ENCODE assay signal across 10 cellular contexts in the genomic region with DNA sequence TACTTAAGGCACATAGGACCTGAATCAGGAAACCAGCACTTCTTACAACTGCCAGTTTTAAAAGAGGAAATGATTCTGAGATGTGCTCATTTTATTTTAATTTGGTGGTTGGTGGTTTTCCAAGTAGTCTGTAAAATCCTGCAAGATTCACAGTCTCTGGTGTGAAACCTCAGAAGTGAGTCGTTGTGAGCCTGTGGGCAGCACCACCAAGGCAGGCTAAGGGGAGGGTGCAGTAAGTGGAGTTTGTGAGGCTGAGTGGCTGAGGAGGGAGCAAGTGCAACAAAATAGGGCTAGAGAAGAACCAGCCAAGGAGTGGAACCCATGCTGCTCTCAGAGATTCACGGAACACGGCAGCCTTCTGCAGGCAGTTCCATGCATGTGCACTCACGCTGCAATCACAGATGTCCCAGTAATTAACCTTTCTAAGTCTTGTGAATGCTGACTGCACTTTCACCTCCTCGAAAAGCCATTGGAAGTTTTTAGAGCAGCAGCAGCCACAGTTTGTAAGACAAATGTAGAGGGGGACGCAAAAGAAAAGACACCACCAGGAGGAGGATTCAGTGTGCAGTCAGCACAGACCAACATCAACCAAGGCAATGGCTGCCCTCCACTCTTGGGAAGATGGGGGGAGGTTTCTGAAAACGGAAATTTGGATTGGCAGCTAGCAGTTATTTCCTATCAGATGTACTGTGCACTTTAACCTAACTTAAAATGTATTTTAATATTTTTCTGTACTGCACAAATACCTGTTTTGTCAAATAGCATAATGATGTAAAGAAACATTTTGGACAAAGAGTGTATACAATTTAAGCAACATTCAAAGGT. TPM values are rescaled to one million over a fixed set of nuclear protein-coding genes. Genes with fewer than 3 reads are reported as not detected.
A peak's percentile ranks its signal among the peaks of the same experiment; 100 is the strongest.
DNase-seq lines count a peak whose midpoint lies in the region; ATAC-seq, FAIRE-seq and TF ChIP-seq lines count a peak whose summit lies in the region.
"Had no signal": no experiment of that assay in that cellular context is flagged by ENCODE, and none has a peak within 500 bp of the region (broad histone marks: within the 10 kb centered on the region; RNA-seq: fewer than 3 reads in every experiment).

No MANE protein-coding gene starts in this region.

- DNase-seq in right lobe of liver, result no peak
- DNase-seq in HepG2 (ENCODE audit: low spot score), result no peak
- DNase-seq in T-helper 9 cell, result peak; percentile 1
- peak; percentile 18 for DNase-seq in choroid plexus epithelial cell (ENCODE audit: low read depth)
- DNase-seq in stimulated activated CD4-positive, alpha-beta T cell treated with anti-CD3 and anti-CD28 coated beads, Interleukin-4, amount 100 ng/mL, for 48 hours (ENCODE audit: low read depth in 2 of 2), result peak; percentile 8 to 40
- no peak for DNase-seq in NCI-H1105 (lab: John Stamatoyannopoulos, UW)
- DNase-seq in breast epithelium (ENCODE audit: low spot score in 2 of 2), result no peak

- H3K36me3 ChIP-seq in right lobe of liver (peaks cover 0 to 12% (median 0%) of the 10 kb centered on the region in 4 donors), HepG2 (replicated peaks in 1 of 2; ENCODE audit: control insufficient read depth in 1 of 2, insufficient read depth in 2 of 2, low read length in 2 of 2) (peaks cover 4 to 13% of the 10 kb centered on the region in 2 experiments; a peak in 4 of 5 replicates), breast epithelium (no peaks in the 10 kb centered on the region)

- no peak overlapping the region for H2AFZ ChIP-seq in HepG2 (ENCODE audit: low read length)

- H3K9me3 ChIP-seq in right lobe of liver (no peaks in the 10 kb centered on the region), HepG2 (ENCODE audit: low read length) (no peaks in the 10 kb centered on the region), breast epithelium (no peaks in the 10 kb centered on the region)
- H3K9me3 ChIP-seq: thoracic aorta had no signal

- H3K9ac ChIP-seq in HepG2 (ENCODE audit: insufficient read depth, low read depth, low read length), result no peak overlapping the region

- no peaks in the 10 kb centered on the region for H3K79me2 ChIP-seq in HepG2 (ENCODE audit: insufficient read depth, low read length)

- H4K20me1 ChIP-seq in HepG2 (ENCODE audit: insufficient read depth, low read length), result no peaks in the 10 kb centered on the region

- no peaks in the 10 kb centered on the region for H3K4me1 ChIP-seq in right lobe of liver
- H3K4me1 ChIP-seq in HepG2 (ENCODE audit: insufficient read depth, low read length), result peaks cover 14% of the 10 kb centered on the region
- no peaks in the 10 kb centered on the region for H3K4me1 ChIP-seq in breast epithelium

- H3K4me3 ChIP-seq in right lobe of liver (no peak overlapping the region), HepG2 (replicated peaks in 1 of 3; ENCODE audit: insufficient read depth in 1 of 3, low read depth in 2 of 3, low read length in 3 of 3) (no peak overlapping the region), choroid plexus epithelial cell (ENCODE audit: low read depth, low read length) (no peak overlapping the region), breast epithelium (no peak overlapping the region)
- H3K4me3 ChIP-seq: cardiac muscle cell, thoracic aorta had no signal

- FAIRE-seq in HepG2 (lab: Jason Lieb, UNC), result no peak

- intact Hi-C loops in right lobe of liver (cut with DNase I) (no loop called here), HepG2 (cut with micrococcal nuclease; ENCODE audit: unreplicated experiment) (no loop called here), breast epithelium (cut with DNase I; ENCODE audit: low total_unique reads) (no loop called here)

- H3K4me2 ChIP-seq in HepG2 (ENCODE audit: low read depth, low read length), result no peak overlapping the region

- no peak for TF ChIP-seq CTCF in right lobe of liver (IDR thresholded peaks at IDR 0.05)
- no peak for TF ChIP-seq CTCF in HepG2 (CRISPR knock-in tag; IDR thresholded peaks at IDR 0.05)
- TF ChIP-seq CTCF in choroid plexus epithelial cell (conservative IDR thresholded peaks at IDR 0.05; ENCODE audit: low read depth, low read length), result peak; percentile 21
- no peak for TF ChIP-seq CTCF in breast epithelium (IDR thresholded peaks at IDR 0.05)

- POLR2A ChIA-PET in HepG2 (lab: Yijun Ruan, JAX), result no interaction called here

- CTCF ChIA-PET in HepG2 (lab: Yijun Ruan, JAX; ENCODE audit: low intra/inter-chr PET ratio, low total read pairs), result no interaction called here

- TF ChIP-seq POLR2A in right lobe of liver (IDR thresholded peaks at IDR 0.05) (no peak), HepG2 (IDR thresholded peaks at IDR 0.05; ENCODE audit: insufficient read depth in 1 of 2, low read depth in 2 of 2, low read length in 2 of 2) (no peak), breast epithelium (IDR thresholded peaks at IDR 0.05) (no peak)

- in situ Hi-C loops in HepG2 (cut with HindIII; ENCODE audit: extremely low pct_ligation_motif_present, low pct_unique_long_range_greater_than_20kb), result no loop called here

- peak; percentile 60 to 75 (median 61) for ATAC-seq in right lobe of liver
- no peak for ATAC-seq in HepG2
- peak; percentile 78 for ATAC-seq in HG03159 (IDR thresholded peaks at IDR 0.05; ENCODE audit: unreplicated experiment)

- no TSS peak for BruUV-seq in HepG2 (replicated peaks; lab: Mats Ljungman, UMichigan)

- TF ChIP-seq EP300 in HepG2 (IDR thresholded peaks at IDR 0.05; ENCODE audit: low read depth in 2 of 2, low read length in 2 of 2) (no peak), HepG2 (CRISPR knock-in tag; IDR thresholded peaks at IDR 0.05; ENCODE audit: borderline replicate concordance) (no peak)

- H3K27ac ChIP-seq in right lobe of liver (no peak overlapping the region), HepG2 (ENCODE audit: extremely low read length, insufficient read depth, low read length) (no peak overlapping the region), breast epithelium (no peak overlapping the region)
- H3K27ac ChIP-seq: cardiac muscle cell had no signal

- WGBS in right lobe of liver (ENCODE audit: insufficient coverage, low coverage, low lambda C conversion rate, missing lambda C conversion rate), result 52% methylated on average over 7 of the region's 7 CpGs
- WGBS in HepG2 (ENCODE audit: low lambda C conversion rate), result over 99% methylated on average over 7 of the region's 7 CpGs

- no peak for TF ChIP-seq RAD21 in HepG2 (CRISPR knock-in tag; IDR thresholded peaks at IDR 0.05)

- H3K27me3 ChIP-seq in right lobe of liver (no peaks in the 10 kb centered on the region), HepG2 (ENCODE audit: control insufficient read depth in 1 of 2, insufficient read depth in 2 of 2, low read length in 2 of 2) (no peaks in the 10 kb centered on the region), breast epithelium (no peaks in the 10 kb centered on the region)
- H3K27me3 ChIP-seq: cardiac muscle cell had no signal

TF ChIP-seq in HepG2, 621 proteins besides CTCF, POLR2A, EP300 and RAD21 (continues in another document):
- TF ChIP-seq, protein P1, sequence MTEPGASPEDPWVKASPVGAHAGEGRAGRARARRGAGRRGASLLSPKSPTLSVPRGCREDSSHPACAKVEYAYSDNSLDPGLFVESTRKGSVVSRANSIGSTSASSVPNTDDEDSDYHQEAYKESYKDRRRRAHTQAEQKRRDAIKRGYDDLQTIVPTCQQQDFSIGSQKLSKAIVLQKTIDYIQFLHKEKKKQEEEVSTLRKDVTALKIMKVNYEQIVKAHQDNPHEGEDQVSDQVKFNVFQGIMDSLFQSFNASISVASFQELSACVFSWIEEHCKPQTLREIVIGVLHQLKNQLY (CRISPR knock-in tag; IDR thresholded peaks at IDR 0.05), result no peak
- TF ChIP-seq ZNF552 (CRISPR knock-in tag; IDR thresholded peaks at IDR 0.05; ENCODE audit: borderline replicate concordance) (no peak), HNRNPLL (IDR thresholded peaks at IDR 0.05; ENCODE audit: low read depth, low read length, poor library complexity, severe bottlenecking) (no peak), GPN1 (CRISPR knock-in tag; IDR thresholded peaks at IDR 0.05; ENCODE audit: borderline replicate concordance) (no peak), KLF13 (CRISPR knock-in tag; IDR thresholded peaks at IDR 0.05) (no peak), GLI4 (CRISPR knock-in tag; IDR thresholded peaks at IDR 0.05; ENCODE audit: borderline replicate concordance) (no peak), RFX5 (IDR thresholded peaks at IDR 0.05; ENCODE audit: low read depth, low read length) (no peak), SIX4 (CRISPR knock-in tag; IDR thresholded peaks at IDR 0.05) (no peak)
- TF ChIP-seq, protein P2, sequence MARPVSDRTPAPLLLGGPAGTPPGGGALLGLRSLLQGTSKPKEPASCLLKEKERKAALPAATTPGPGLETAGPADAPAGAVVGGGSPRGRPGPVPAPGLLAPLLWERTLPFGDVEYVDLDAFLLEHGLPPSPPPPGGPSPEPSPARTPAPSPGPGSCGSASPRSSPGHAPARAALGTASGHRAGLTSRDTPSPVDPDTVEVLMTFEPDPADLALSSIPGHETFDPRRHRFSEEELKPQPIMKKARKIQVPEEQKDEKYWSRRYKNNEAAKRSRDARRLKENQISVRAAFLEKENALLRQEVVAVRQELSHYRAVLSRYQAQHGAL (CRISPR knock-in tag; IDR thresholded peaks at IDR 0.05; ENCODE audit: not compliant biosample characterization), result no peak

RNA-seq across cellular contexts. Expression of a gene that starts 44.9 kb away (rescaled TPM):
- total RNA-seq in right lobe of liver (10 to 100 TPM; 69.8 to 90.6 (median 85.4) TPM), HepG2 (2016; rRNA removed; fragmentation: Illumina TruSeq; extraction: Trizol) (147 and 234 TPM in 2 replicates), breast epithelium (100 to 1,000 TPM; 110 to 151 (median 118) TPM)
- 53.1 and 56.4 TPM in 2 replicates for total RNA-seq in HepG2 (2016; cell fraction: cytosol; rRNA removed; fragmentation: Illumina TruSeq; extraction: Trizol; ENCODE audit: low read depth)
- total RNA-seq in HepG2 (2016; cell fraction: insoluble cytoplasmic fraction; rRNA removed; fragmentation: Illumina TruSeq; extraction: Trizol), result 146 and 243 TPM in 2 replicates
- total RNA-seq in HepG2 (2016; cell fraction: membrane; rRNA removed; fragmentation: Illumina TruSeq; extraction: Trizol), result 92.1 and 96.2 TPM in 2 replicates
- total RNA-seq in HepG2 (2016; cell fraction: nucleus; rRNA removed; fragmentation: Illumina TruSeq; extraction: Trizol), result 70.0 and 78.0 TPM in 2 replicates
- polyA plus RNA-seq in HepG2 (2011; rRNA removed), result 87.5 and 118 TPM in 2 replicates
- polyA plus RNA-seq in HepG2 (2011; cell fraction: cytosol; rRNA removed), result 51.7 and 73.6 TPM in 2 replicates
- polyA plus RNA-seq in HepG2 (2011; cell fraction: nucleus; rRNA removed), result 20.7 and 24.8 TPM in 2 replicates
- polyA plus RNA-seq in HepG2 (2012), result 124 and 156 TPM in 2 replicates
- 62.3 and 69.2 TPM in 2 replicates for polyA plus RNA-seq in HepG2 (2016; cell fraction: cytosol; fragmentation: Illumina TruSeq; extraction: Trizol; ENCODE audit: low read depth)
- 282 and 300 TPM in 2 replicates for polyA plus RNA-seq in HepG2 (2016; cell fraction: insoluble cytoplasmic fraction; fragmentation: Illumina TruSeq; extraction: Trizol; ENCODE audit: low read depth)
- polyA plus RNA-seq in HepG2 (2016; cell fraction: membrane; fragmentation: Illumina TruSeq; extraction: Trizol; ENCODE audit: low read depth), result 93.3 and 95.7 TPM in 2 replicates
- polyA plus RNA-seq in HepG2 (2016; cell fraction: nucleus; fragmentation: Illumina TruSeq; extraction: Trizol; ENCODE audit: insufficient read depth, low read depth), result 102 and 106 TPM in 2 replicates
- polyA minus RNA-seq in HepG2 (2011; rRNA and poly(A)+ RNA removed; ENCODE audit: low replicate concordance), result 20.2 and 23.9 TPM in 2 replicates
- 58.6 and 65.4 TPM in 2 replicates for polyA minus RNA-seq in HepG2 (2011; cell fraction: cytosol; rRNA and poly(A)+ RNA removed)
- polyA minus RNA-seq in HepG2 (2011; cell fraction: nucleus; rRNA and poly(A)+ RNA removed), result 33.9 and 53.6 TPM in 2 replicates

Comparison
In these comparisons a context has a peak if more than half of its experiments do, and no peak if none do; other contexts are left out.
1. DNase-seq: peak in T-helper 9 cell (single experiment), choroid plexus epithelial cell (single experiment) and stimulated activated CD4-positive, alpha-beta T cell treated with anti-CD3 and anti-CD28 coated beads, Interleukin-4, amount 100 ng/mL, for 48 hours (2 of 2); none in right lobe of liver (0 of 3), HepG2 (single experiment), NCI-H1105 (single experiment) and breast epithelium (0 of 2).